In the genomic region with DNA sequence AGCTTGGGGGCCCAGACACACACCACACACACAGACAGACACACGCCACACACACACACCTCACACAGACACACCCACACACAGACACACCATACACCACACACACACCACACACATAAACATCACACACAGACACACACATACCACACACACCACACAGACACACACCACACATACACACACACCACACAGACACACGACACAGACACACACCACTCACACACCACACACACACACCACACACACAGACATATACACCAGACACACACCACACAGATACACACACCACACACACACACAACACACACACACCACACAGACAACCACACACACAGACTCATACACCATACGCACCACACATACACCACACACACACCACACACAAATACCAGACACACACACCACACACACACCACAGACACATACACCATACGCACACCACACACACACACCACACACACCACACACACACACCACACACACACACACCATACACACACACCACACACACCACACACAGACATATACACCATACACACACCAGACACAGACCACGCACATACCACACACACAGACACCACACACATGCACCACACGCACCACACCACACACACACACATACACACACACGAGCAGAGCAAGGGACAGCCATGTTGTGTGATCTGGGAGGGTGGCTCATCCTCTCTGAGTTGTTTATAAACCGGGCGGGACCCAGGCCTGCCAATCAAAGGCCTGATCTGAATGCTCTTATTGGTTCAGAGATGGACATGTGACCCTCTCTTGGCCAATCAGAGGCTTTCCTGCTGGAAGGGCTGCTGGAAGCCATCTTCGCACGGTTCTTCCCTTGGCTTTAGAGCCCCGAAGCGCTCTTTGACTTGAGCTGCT, we compare ENCODE assay signal across 8 cellular contexts.
DNase-seq lines count a peak whose midpoint lies in the region; ATAC-seq and TF ChIP-seq lines count a peak whose summit lies in the region.

No MANE protein-coding gene starts in this region.

- H3K4me3 Mint-ChIP-seq in activated T-helper 17 cell treated with anti-CD3 and anti-CD28 coated beads, Interleukin-2, amount 50 U/mL, for 72 hours, result peak overlapping the region; percentile 66
- peak overlapping the region; percentile 9 for H3K4me3 Mint-ChIP-seq in mesothelial cell of epicardium

- H3K36me3 Mint-ChIP-seq in activated T-helper 17 cell treated with anti-CD3 and anti-CD28 coated beads, Interleukin-2, amount 50 U/mL, for 72 hours (ENCODE audit: low read depth), result no peaks in the 10 kb centered on the region
- H3K36me3 Mint-ChIP-seq in mesothelial cell of epicardium, result no peaks in the 10 kb centered on the region

- peak; percentile 72 for ATAC-seq in activated T-helper 17 cell treated with anti-CD3 and anti-CD28 coated beads, Interleukin-2, amount 50 U/mL, for 72 hours (replicated peaks)
- ATAC-seq in GM18511 (IDR thresholded peaks at IDR 0.05; ENCODE audit: unreplicated experiment) (no peak), GM21528 (IDR thresholded peaks at IDR 0.05; ENCODE audit: low FRiP score, unreplicated experiment) (no peak)

- peak; percentile 57 for DNase-seq in activated naive CD4-positive, alpha-beta T cell treated with Interleukin-2 at 50 U/mL for 16 hours
- DNase-seq in activated naive CD4-positive, alpha-beta T cell (lab: John Stamatoyannopoulos, UW), result no peak
- DNase-seq in NCI-H146 treated with DMSO at 0.1 percent for 48 hours (lab: John Stamatoyannopoulos, UW; ENCODE audit: unreplicated experiment) (peak; percentile 6), mesothelial cell of epicardium (ENCODE audit: low spot score in 2 of 2, unreplicated experiment in 2 of 2) (no peak)
- no peak for DNase-seq in effector CD4-positive, alpha-beta T cell

- H3K27me3 Mint-ChIP-seq in activated T-helper 17 cell treated with anti-CD3 and anti-CD28 coated beads, Interleukin-2, amount 50 U/mL, for 72 hours, result peaks cover 23% of the 10 kb centered on the region
- H3K27me3 Mint-ChIP-seq in mesothelial cell of epicardium (ENCODE audit: low read depth), result no peaks in the 10 kb centered on the region

- no peaks in the 10 kb centered on the region for H3K9me3 Mint-ChIP-seq in activated T-helper 17 cell treated with anti-CD3 and anti-CD28 coated beads, Interleukin-2, amount 50 U/mL, for 72 hours
- no peaks in the 10 kb centered on the region for H3K9me3 Mint-ChIP-seq in mesothelial cell of epicardium

- no peak for TF ChIP-seq CTCF in mesothelial cell of epicardium (IDR thresholded peaks at IDR 0.05; ENCODE audit: unreplicated experiment)

- peaks cover 9% of the 10 kb centered on the region for H3K4me1 Mint-ChIP-seq in activated T-helper 17 cell treated with anti-CD3 and anti-CD28 coated beads, Interleukin-2, amount 50 U/mL, for 72 hours
- H3K4me1 Mint-ChIP-seq in mesothelial cell of epicardium, result peaks cover 30% of the 10 kb centered on the region

- peak overlapping the region; percentile 21 for H3K27ac Mint-ChIP-seq in activated T-helper 17 cell treated with anti-CD3 and anti-CD28 coated beads, Interleukin-2, amount 50 U/mL, for 72 hours
- peak overlapping the region; percentile 13 for H3K27ac Mint-ChIP-seq in mesothelial cell of epicardium

Comparison
In these comparisons a context has a peak if more than half of its experiments do, and no peak if none do; other contexts are left out.
1. DNase-seq: peak in activated naive CD4-positive, alpha-beta T cell treated with Interleukin-2 at 50 U/mL for 16 hours (single experiment) and NCI-H146 treated with DMSO at 0.1 percent for 48 hours (single experiment); none in activated naive CD4-positive, alpha-beta T cell (0 of 4), mesothelial cell of epicardium (0 of 2) and effector CD4-positive, alpha-beta T cell (single experiment).